Comparison of ENCODE assay signal across 8 cellular contexts in the genomic region with DNA sequence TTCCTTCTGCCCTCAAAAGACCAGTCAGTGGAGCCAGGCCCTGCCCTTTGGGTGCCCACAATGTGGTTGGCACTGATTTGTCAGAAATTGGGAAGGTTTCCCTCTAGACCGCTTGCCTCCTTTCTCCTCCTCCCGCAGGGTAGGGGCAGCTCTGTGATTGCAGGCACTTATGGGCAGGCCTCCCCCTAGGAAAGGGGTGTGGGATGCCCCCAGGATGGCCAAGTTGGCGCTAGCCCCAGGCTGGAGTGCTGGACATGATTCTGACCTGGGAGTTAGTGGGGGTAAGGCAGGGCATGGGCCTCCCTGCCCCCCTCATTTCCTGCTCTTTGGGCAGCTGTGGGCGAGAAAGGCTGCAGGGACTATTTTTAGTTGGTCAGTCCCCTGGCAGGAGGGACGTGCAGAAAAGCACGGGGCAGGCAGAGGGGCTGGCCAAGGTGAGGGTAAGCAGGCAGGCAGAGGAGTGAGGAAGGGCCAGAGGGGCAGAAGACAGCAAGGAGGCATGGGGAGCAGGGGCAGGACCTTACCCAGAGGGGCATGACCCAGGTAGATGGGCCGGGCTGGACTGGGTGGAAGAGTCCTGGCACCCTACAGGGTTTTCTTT. TPM values are rescaled to one million over a fixed set of nuclear protein-coding genes. Genes with fewer than 3 reads are reported as not detected.
DNase-seq lines count a peak whose midpoint lies in the region; ATAC-seq, FAIRE-seq and TF ChIP-seq lines count a peak whose summit lies in the region.

No MANE protein-coding gene starts in this region.

- H3K27me3 ChIP-seq in right cardiac atrium (ENCODE audit: control insufficient read depth, insufficient read depth) (no peaks in the 10 kb centered on the region), spleen (replicated peaks in 1 of 7) (no peaks in the 10 kb centered on the region)
- no peaks in the 10 kb centered on the region for H3K27me3 ChIP-seq in naive thymus-derived CD4-positive, alpha-beta T cell (ENCODE audit: control insufficient read depth in 2 of 2, insufficient read depth in 2 of 2, low read length in 2 of 2)

- no peaks in the 10 kb centered on the region for H3K9me3 Mint-ChIP-seq in naive thymus-derived CD4-positive, alpha-beta T cell

- 34% methylated on average over 7 of the region's 7 CpGs for WGBS in right cardiac atrium
- 36 to 41% (median 39%) methylated on average over 6 to 7 of the region's 7 CpGs for WGBS in spleen, 5 donors

- H3K9me3 ChIP-seq in right cardiac atrium (ENCODE audit: control insufficient read depth, low read length) (no peaks in the 10 kb centered on the region), spleen (no peaks in the 10 kb centered on the region)
- H3K9me3 ChIP-seq in naive thymus-derived CD4-positive, alpha-beta T cell (ENCODE audit: control insufficient read depth in 2 of 3, low read length in 3 of 3) = no peaks in the 10 kb centered on the region

- H3K4me1 ChIP-seq in right cardiac atrium (ENCODE audit: control insufficient read depth, insufficient read depth, low read length) (peaks cover 50% of the 10 kb centered on the region), spleen (peaks cover 66 to 100% (median 99%) of the 10 kb centered on the region in 6 donors)
- peaks cover 44 to 78% of the 10 kb centered on the region in 2 donors for H3K4me1 ChIP-seq in naive thymus-derived CD4-positive, alpha-beta T cell (ENCODE audit: control insufficient read depth in 2 of 2, insufficient read depth in 2 of 2, low read length in 2 of 2)

- CTCF ChIA-PET in naive thymus-derived CD4-positive, alpha-beta T cell (lab: Charles Lee) = interaction anchor here (1.1 to 12.4 kb wide), 2 partner anchors 10 to 41 kb away, joined by 6 to 87 read pairs; no protein-coding TSS in a partner anchor

- H3K27ac ChIP-seq in right cardiac atrium (ENCODE audit: low read length) (peak overlapping the region; percentile 96), spleen (peak overlapping the region in 6 of 8 donors; percentile 33 to 89 (median 84))
- H3K27ac ChIP-seq in naive thymus-derived CD4-positive, alpha-beta T cell (ENCODE audit: low read depth, low read length) = no peak overlapping the region

- POLR2A ChIA-PET in naive thymus-derived CD4-positive, alpha-beta T cell (lab: Charles Lee) = interaction anchor here (28.4 kb wide), 1 partner anchor 20 kb away, joined by 742 read pairs; no protein-coding TSS in a partner anchor

- ATAC-seq in right cardiac atrium (peak; percentile 7 to 40), HG03095 (IDR thresholded peaks at IDR 0.05; ENCODE audit: unreplicated experiment) (no peak)
- ATAC-seq in naive thymus-derived CD4-positive, alpha-beta T cell = no peak

- FAIRE-seq in GM18507 (lab: Jason Lieb, UNC) = peak; percentile 54

- H3K36me3 ChIP-seq in spleen = no peaks in the 10 kb centered on the region
- no peaks in the 10 kb centered on the region for H3K36me3 ChIP-seq in naive thymus-derived CD4-positive, alpha-beta T cell (ENCODE audit: control insufficient read depth in 2 of 3, insufficient read depth in 3 of 3, low read length in 3 of 3)

- H3K4me3 Mint-ChIP-seq in naive thymus-derived CD4-positive, alpha-beta T cell = no peak overlapping the region

- no peak overlapping the region for H3K4me3 ChIP-seq in right cardiac atrium (ENCODE audit: low read length)
- H3K4me3 ChIP-seq in spleen = no peak overlapping the region
- H3K4me3 ChIP-seq in naive thymus-derived CD4-positive, alpha-beta T cell (ENCODE audit: low read length) = no peak overlapping the region

- intact Hi-C loops in right cardiac atrium (cut with DNase I) = loop anchor here in 1 of 4 donors (5.0 kb wide), 1 partner anchor 35 kb away; no protein-coding TSS in a partner anchor
- intact Hi-C loops in spleen (cut with DNase I; ENCODE audit: low total_unique reads) = no loop called here
- intact Hi-C loops in naive thymus-derived CD4-positive, alpha-beta T cell (cut with micrococcal nuclease) = no loop called here

- peak overlapping the region in 1 of 9 donors; percentile 41 for H3K27ac Mint-ChIP-seq in naive thymus-derived CD4-positive, alpha-beta T cell

- TF ChIP-seq CTCF in spleen (IDR thresholded peaks at IDR 0.05 in 8 of 11, conservative IDR thresholded peaks at IDR 0.05 in 3 of 11) = no peak

- no peak for DNase-seq in GM18507 (ENCODE audit: extremely low spot score, insufficient read length, low read depth)
- peak; percentile 41 for DNase-seq in T1000 (lab: John Stamatoyannopoulos, UW)
- peak in 2 of 3 donors; percentile 82 to 83 for DNase-seq in right cardiac atrium
- DNase-seq in spleen = no peak
- DNase-seq in DMS 273 (lab: John Stamatoyannopoulos, UW; ENCODE audit: unreplicated experiment) = no peak
- DNase-seq in naive thymus-derived CD4-positive, alpha-beta T cell = no peak
- no peak for DNase-seq in MV-4-11 (lab: John Stamatoyannopoulos, UW)

- no peak for TF ChIP-seq POLR2A in spleen (IDR thresholded peaks at IDR 0.05)

- peaks cover 21 to 64% (median 35%) of the 10 kb centered on the region in 7 donors for H3K4me1 Mint-ChIP-seq in naive thymus-derived CD4-positive, alpha-beta T cell

- H3K36me3 Mint-ChIP-seq in naive thymus-derived CD4-positive, alpha-beta T cell = no peaks in the 10 kb centered on the region

- no peaks in the 10 kb centered on the region for H3K27me3 Mint-ChIP-seq in naive thymus-derived CD4-positive, alpha-beta T cell

RNA-seq across cellular contexts. Expression of a gene that starts 3.3 kb away (rescaled TPM):
- 10 to 100 TPM; 26.2 to 39.0 (median 29.1) TPM for total RNA-seq in right cardiac atrium
- 28.3 TPM for polyA plus RNA-seq in right cardiac atrium
- total RNA-seq in spleen = 10 to 100 TPM; 56.6 to 95.1 (median 71.2) TPM
- polyA plus RNA-seq in spleen = 10 to 100 TPM; 13.3 to 28.3 (median 14.8) TPM
- total RNA-seq in naive thymus-derived CD4-positive, alpha-beta T cell = 100 to 1,000 TPM in 1 of 5 experiments, 10 to 100 TPM in 4; 40.0 to 115 (median 43.8) TPM
- 10 to 100 TPM in 1 of 2 donors, 1 to 10 TPM in 1; 6.7 to 16.5 TPM for polyA plus RNA-seq in naive thymus-derived CD4-positive, alpha-beta T cell

RNA-seq across cellular contexts. Expression of a gene that starts 24.6 kb away (rescaled TPM):
- total RNA-seq in right cardiac atrium = 1 to 10 TPM; 1.0 to 1.8 (median 1.3) TPM
- polyA plus RNA-seq in right cardiac atrium = 0.36 TPM
- total RNA-seq in spleen = 10 to 100 TPM in 2 of 7 donors, 1 to 10 TPM in 5; 4.2 to 11.6 (median 5.7) TPM
- polyA plus RNA-seq in spleen = 1 to 10 TPM; 1.2 to 4.8 (median 4.1) TPM
- total RNA-seq in naive thymus-derived CD4-positive, alpha-beta T cell = 10 to 100 TPM in 1 of 5 experiments, 1 to 10 TPM in 1, under 1 TPM in 3; 0.51 to 73.6 (median 0.85) TPM
- under 1 TPM; 0.09 to 0.24 TPM for polyA plus RNA-seq in naive thymus-derived CD4-positive, alpha-beta T cell

RNA-seq across cellular contexts. Expression of a gene that starts 52.3 kb away (rescaled TPM):
- total RNA-seq in right cardiac atrium = 1 to 10 TPM in 1 of 4 donors, under 1 TPM in 3; 0.74 to 1.4 (median 0.86) TPM
- polyA plus RNA-seq in right cardiac atrium = 0.27 TPM
- 10 to 100 TPM in 4 of 7 donors, 1 to 10 TPM in 3; 7.3 to 15.0 (median 10.4) TPM for total RNA-seq in spleen
- 1 to 10 TPM in 1 of 3 donors, under 1 TPM in 2; 0.20 to 1.1 (median 0.33) TPM for polyA plus RNA-seq in spleen
- under 1 TPM in 1 of 5 experiments, not detected in 4; 0.27 TPM for total RNA-seq in naive thymus-derived CD4-positive, alpha-beta T cell
- not detected for polyA plus RNA-seq in naive thymus-derived CD4-positive, alpha-beta T cell

Comparison
In these comparisons a context has a peak if more than half of its experiments do, and no peak if none do; other contexts are left out.
1. DNase-seq: peak in T1000 (single experiment) and right cardiac atrium (2 of 3); none in GM18507 (single experiment), spleen (single experiment), DMS 273 (single experiment), naive thymus-derived CD4-positive, alpha-beta T cell (0 of 9) and MV-4-11 (single experiment).
2. ATAC-seq: peak in right cardiac atrium (2 of 2); none in naive thymus-derived CD4-positive, alpha-beta T cell (single experiment) and HG03095 (single experiment).